In the genomic region with DNA sequence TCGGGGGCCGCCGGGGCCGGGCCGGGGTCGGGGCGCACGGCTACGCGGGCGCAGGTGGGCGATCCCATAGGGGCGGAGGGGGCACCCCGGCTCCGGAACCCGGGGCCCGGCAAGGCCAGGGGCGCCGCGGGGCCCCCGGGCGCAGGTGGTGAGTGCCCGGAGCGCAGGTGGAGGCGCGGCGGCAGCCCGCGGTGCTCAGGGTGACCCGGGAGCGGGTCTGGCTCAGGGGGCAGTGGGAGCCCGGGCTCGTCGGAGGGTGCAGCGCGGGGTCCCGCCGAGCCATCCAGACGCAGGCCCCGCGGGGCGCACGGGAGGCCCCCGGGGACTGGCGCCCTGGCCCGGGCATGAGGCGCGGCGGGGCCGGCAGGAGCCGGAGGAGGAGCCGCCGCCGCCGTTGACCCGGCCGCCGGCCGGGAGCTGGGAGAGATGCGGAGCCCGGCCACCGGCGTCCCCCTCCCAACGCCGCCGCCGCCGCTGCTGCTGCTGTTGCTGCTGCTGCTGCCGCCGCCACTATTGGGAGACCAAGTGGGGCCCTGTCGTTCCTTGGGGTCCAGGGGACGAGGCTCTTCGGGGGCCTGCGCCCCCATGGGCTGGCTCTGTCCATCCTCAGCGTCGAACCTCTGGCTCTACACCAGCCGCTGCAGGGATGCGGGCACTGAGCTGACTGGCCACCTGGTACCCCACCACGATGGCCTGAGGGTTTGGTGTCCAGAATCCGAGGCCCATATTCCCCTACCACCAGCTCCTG, we compare ENCODE assay signal across 6 cellular contexts. TPM values are rescaled to one million over a fixed set of nuclear protein-coding genes. Genes with fewer than 3 reads are reported as not detected.
DNase-seq lines count a peak whose midpoint lies in the region; TF ChIP-seq lines count a peak whose summit lies in the region.

No MANE protein-coding gene starts in this region.

- H3K36me3 ChIP-seq in iPS-15b (ENCODE audit: control insufficient read depth, insufficient read depth, low read length) (peaks cover 7% of the 10 kb centered on the region), vagina (no peaks in the 10 kb centered on the region)

- H3K9ac ChIP-seq in iPS-15b (ENCODE audit: low read depth, low read length) = no peak overlapping the region

- no peak overlapping the region for H3K27ac Mint-ChIP-seq in activated T-cell treated with anti-CD3 and anti-CD28 coated beads, Interleukin-2, amount 50 U/mL, for 24 hours

- H3K27me3 ChIP-seq in iPS-15b (ENCODE audit: control insufficient read depth, insufficient read depth, low read length) (peaks cover 20% of the 10 kb centered on the region), vagina (no peaks in the 10 kb centered on the region)

- peaks cover 11% of the 10 kb centered on the region for H3K4me1 ChIP-seq in iPS-15b (ENCODE audit: control insufficient read depth, insufficient read depth, low read length)
- peaks cover 33% of the 10 kb centered on the region for H3K4me1 ChIP-seq in vagina

- no peaks in the 10 kb centered on the region for H3K9me3 Mint-ChIP-seq in activated T-cell treated with anti-CD3 and anti-CD28 coated beads, Interleukin-2, amount 50 U/mL, for 24 hours

- TF ChIP-seq POLR2A in vagina (IDR thresholded peaks at IDR 0.05) = no peak

- H3K4me3 ChIP-seq in iPS-15b (ENCODE audit: low read depth, low read length) = peak overlapping the region; percentile 45
- peak overlapping the region; percentile 56 to 84 for H3K4me3 ChIP-seq in vagina

- intact Hi-C loops in vagina (cut with DNase I) = no loop called here

- no peaks in the 10 kb centered on the region for H3K36me3 Mint-ChIP-seq in activated T-cell treated with anti-CD3 and anti-CD28 coated beads, Interleukin-2, amount 50 U/mL, for 24 hours (ENCODE audit: low read depth)

- H3K9me3 ChIP-seq in iPS-15b (ENCODE audit: control insufficient read depth, insufficient read depth, low read length) (no peaks in the 10 kb centered on the region), vagina (no peaks in the 10 kb centered on the region)

- peaks cover 13% of the 10 kb centered on the region for H3K27me3 Mint-ChIP-seq in activated T-cell treated with anti-CD3 and anti-CD28 coated beads, Interleukin-2, amount 50 U/mL, for 24 hours

- H3K4me3 Mint-ChIP-seq in activated T-cell treated with anti-CD3 and anti-CD28 coated beads, Interleukin-2, amount 50 U/mL, for 24 hours = peak overlapping the region; percentile 67

- no peak for TF ChIP-seq CTCF in vagina (IDR thresholded peaks at IDR 0.05)

- H3K4me1 Mint-ChIP-seq in activated T-cell treated with anti-CD3 and anti-CD28 coated beads, Interleukin-2, amount 50 U/mL, for 24 hours (ENCODE audit: low read depth) = peaks cover 4% of the 10 kb centered on the region

- DNase-seq in activated T-cell treated with anti-CD3 and anti-CD28 coated beads, Interleukin-2, amount 50 U/mL, for 24 hours = no peak
- no peak for DNase-seq in activated T-cell treated with anti-CD3 and anti-CD28 coated beads, Interleukin-2, amount 50 U/mL, for 1 hour
- DNase-seq in vagina (ENCODE audit: extremely low spot score in 2 of 2) = no peak
- no peak for DNase-seq in NCI-H226

- peak overlapping the region; percentile 50 for H3K27ac ChIP-seq in vagina

TF ChIP-seq in PFSK-1, 5 proteins besides CTCF, POLR2A, EP300 and RAD21:
- TF ChIP-seq POLR2AphosphoS5 (IDR thresholded peaks at IDR 0.05; ENCODE audit: low read depth, low read length) = no peak
- TF ChIP-seq, protein P1, sequence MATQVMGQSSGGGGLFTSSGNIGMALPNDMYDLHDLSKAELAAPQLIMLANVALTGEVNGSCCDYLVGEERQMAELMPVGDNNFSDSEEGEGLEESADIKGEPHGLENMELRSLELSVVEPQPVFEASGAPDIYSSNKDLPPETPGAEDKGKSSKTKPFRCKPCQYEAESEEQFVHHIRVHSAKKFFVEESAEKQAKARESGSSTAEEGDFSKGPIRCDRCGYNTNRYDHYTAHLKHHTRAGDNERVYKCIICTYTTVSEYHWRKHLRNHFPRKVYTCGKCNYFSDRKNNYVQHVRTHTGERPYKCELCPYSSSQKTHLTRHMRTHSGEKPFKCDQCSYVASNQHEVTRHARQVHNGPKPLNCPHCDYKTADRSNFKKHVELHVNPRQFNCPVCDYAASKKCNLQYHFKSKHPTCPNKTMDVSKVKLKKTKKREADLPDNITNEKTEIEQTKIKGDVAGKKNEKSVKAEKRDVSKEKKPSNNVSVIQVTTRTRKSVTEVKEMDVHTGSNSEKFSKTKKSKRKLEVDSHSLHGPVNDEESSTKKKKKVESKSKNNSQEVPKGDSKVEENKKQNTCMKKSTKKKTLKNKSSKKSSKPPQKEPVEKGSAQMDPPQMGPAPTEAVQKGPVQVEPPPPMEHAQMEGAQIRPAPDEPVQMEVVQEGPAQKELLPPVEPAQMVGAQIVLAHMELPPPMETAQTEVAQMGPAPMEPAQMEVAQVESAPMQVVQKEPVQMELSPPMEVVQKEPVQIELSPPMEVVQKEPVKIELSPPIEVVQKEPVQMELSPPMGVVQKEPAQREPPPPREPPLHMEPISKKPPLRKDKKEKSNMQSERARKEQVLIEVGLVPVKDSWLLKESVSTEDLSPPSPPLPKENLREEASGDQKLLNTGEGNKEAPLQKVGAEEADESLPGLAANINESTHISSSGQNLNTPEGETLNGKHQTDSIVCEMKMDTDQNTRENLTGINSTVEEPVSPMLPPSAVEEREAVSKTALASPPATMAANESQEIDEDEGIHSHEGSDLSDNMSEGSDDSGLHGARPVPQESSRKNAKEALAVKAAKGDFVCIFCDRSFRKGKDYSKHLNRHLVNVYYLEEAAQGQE (IDR thresholded peaks at IDR 0.05; ENCODE audit: insufficient read depth in 1 of 2, low read depth in 2 of 2, low read length in 2 of 2) = no peak
- no peak for TF ChIP-seq TAF1 (IDR thresholded peaks at IDR 0.05; ENCODE audit: borderline replicate concordance, insufficient read depth, low read length)
- TF ChIP-seq FOXP2 (optimal IDR thresholded peaks at IDR 0.05; ENCODE audit: borderline replicate concordance, extremely low read depth, extremely low read length, insufficient read depth) = peak; percentile 4
- no peak for TF ChIP-seq SIN3A (IDR thresholded peaks at IDR 0.05; ENCODE audit: borderline replicate concordance, insufficient read depth, low read length)

RNA-seq across cellular contexts. Expression of gene CELSR2, which starts 0.5 kb away (rescaled TPM):
- 10.0 TPM for polyA plus RNA-seq in PFSK-1 (2012; ENCODE audit: insufficient read length, low read depth)
- 38.5 TPM for total RNA-seq in vagina

RNA-seq across cellular contexts. Expression of gene PSRC1, which starts 33.1 kb away (rescaled TPM):
- polyA plus RNA-seq in PFSK-1 (2012; ENCODE audit: insufficient read length, low read depth) = 22.0 TPM
- total RNA-seq in vagina = 5.4 TPM

RNA-seq across cellular contexts. Expression of gene SARS1, which starts 36.1 kb away (rescaled TPM):
- polyA plus RNA-seq in PFSK-1 (2012; ENCODE audit: insufficient read length, low read depth) = 572 TPM
- 135 TPM for total RNA-seq in vagina

RNA-seq across cellular contexts. Expression of gene MYBPHL, which starts 57.0 kb away (rescaled TPM):
- polyA plus RNA-seq in PFSK-1 (2012; ENCODE audit: insufficient read length, low read depth) = not detected
- not detected for total RNA-seq in vagina
